Comparison of ENCODE assay signal across 15 cellular contexts in genomic region chr1:229402329-229402728, GRCh38. TPM values are rescaled to one million over a fixed set of nuclear protein-coding genes. Genes with fewer than 3 reads are reported as not detected.
A peak's percentile ranks its signal among the peaks of the same experiment; 100 is the strongest.
DNase-seq lines count a peak whose midpoint lies in the region; ATAC-seq, FAIRE-seq and TF ChIP-seq lines count a peak whose summit lies in the region.
"Not testable (repeated sequence)": the region's sequence is repeated elsewhere in the genome, so short reads cannot be mapped to it uniquely, and the experiment has no call there.
"Had no signal": no experiment of that assay in that cellular context is flagged by ENCODE, and none has a peak within 500 bp of the region (broad histone marks: within the 10 kb centered on the region; RNA-seq: fewer than 3 reads in every experiment).

No MANE protein-coding gene starts in this region.

- intact Hi-C loops in HepG2 (cut with micrococcal nuclease; ENCODE audit: unreplicated experiment); upper lobe of right lung (cut with DNase I): not testable (repeated sequence)

- POLR2A ChIA-PET in HepG2 (lab: Yijun Ruan, JAX), result not testable (repeated sequence)

- TF ChIP-seq CTCF in HepG2 (CRISPR knock-in tag; IDR thresholded peaks at IDR 0.05); neural progenitor cell (IDR thresholded peaks at IDR 0.05); upper lobe of right lung (IDR thresholded peaks at IDR 0.05): not testable (repeated sequence)

- not testable (repeated sequence) for H3K9me3 ChIP-seq in HepG2 (ENCODE audit: low read length); neural progenitor cell (ENCODE audit: low read depth); upper lobe of right lung

- not testable (repeated sequence) for H3K9ac ChIP-seq in HepG2 (ENCODE audit: insufficient read depth, low read depth, low read length); neural progenitor cell

- H3K36me3 Mint-ChIP-seq in neural progenitor cell, result not testable (repeated sequence)

- FAIRE-seq in HepG2 (lab: Jason Lieb, UNC), result not testable (repeated sequence)

- H3F3A ChIP-seq in neural progenitor cell (ENCODE audit: low read depth), result not testable (repeated sequence)

- CTCF ChIA-PET in HepG2 (lab: Yijun Ruan, JAX; ENCODE audit: low intra/inter-chr PET ratio, low total read pairs), result not testable (repeated sequence)

- in situ Hi-C loops in HepG2 (cut with HindIII; ENCODE audit: extremely low pct_ligation_motif_present, low pct_unique_long_range_greater_than_20kb), result not testable (repeated sequence)

- not testable (repeated sequence) for H3K27ac Mint-ChIP-seq in neural progenitor cell

- H3K36me3 ChIP-seq in HepG2 (replicated peaks in 1 of 2; ENCODE audit: control insufficient read depth in 1 of 2, insufficient read depth in 2 of 2, low read length in 2 of 2); neural progenitor cell; upper lobe of right lung: not testable (repeated sequence)

- H3K27me3 Mint-ChIP-seq in neural progenitor cell (ENCODE audit: insufficient read depth, low read depth), result peaks cover 19% of the 10 kb centered on the region

- H3K4me1 Mint-ChIP-seq in neural progenitor cell, result peaks cover 12% of the 10 kb centered on the region

- H3K27me3 ChIP-seq in HepG2 (ENCODE audit: control insufficient read depth in 1 of 2, insufficient read depth in 2 of 2, low read length in 2 of 2), result not testable (repeated sequence)
- H3K27me3 ChIP-seq in neural progenitor cell (peaks cover 31% of the 10 kb centered on the region), upper lobe of right lung (peaks cover 51% of the 10 kb centered on the region)

- H3K9me3 Mint-ChIP-seq in neural progenitor cell, result not testable (repeated sequence)

- peak overlapping the region; percentile 61 for H3K4me3 Mint-ChIP-seq in neural progenitor cell

- not testable (repeated sequence) for TF ChIP-seq RAD21 in HepG2 (CRISPR knock-in tag; IDR thresholded peaks at IDR 0.05)

- H3K79me2 ChIP-seq in HepG2 (ENCODE audit: insufficient read depth, low read length); neural progenitor cell (ENCODE audit: low read depth): not testable (repeated sequence)

- not testable (repeated sequence) for ATAC-seq in HepG2, upper lobe of right lung

- TF ChIP-seq POLR2A in HepG2 (IDR thresholded peaks at IDR 0.05; ENCODE audit: insufficient read depth in 1 of 2, low read depth in 2 of 2, low read length in 2 of 2), result not testable (repeated sequence)

- H2AFZ ChIP-seq in HepG2 (ENCODE audit: low read length); neural progenitor cell (replicated peaks): not testable (repeated sequence)

- H4K20me1 ChIP-seq in HepG2 (ENCODE audit: insufficient read depth, low read length); neural progenitor cell (ENCODE audit: low read depth): not testable (repeated sequence)

- 3% methylated on average over 4 of the region's 4 CpGs for WGBS in HepG2 (ENCODE audit: low lambda C conversion rate)

- not testable (repeated sequence) for H3K27ac ChIP-seq in HepG2 (ENCODE audit: extremely low read length, insufficient read depth, low read length); neural progenitor cell; upper lobe of right lung

- H3K4me1 ChIP-seq in HepG2 (ENCODE audit: insufficient read depth, low read length), result peaks cover 41% of the 10 kb centered on the region
- H3K4me1 ChIP-seq in neural progenitor cell, upper lobe of right lung: not testable (repeated sequence)

- BruUV-seq in HepG2 (replicated peaks; lab: Mats Ljungman, UMichigan), result not testable (repeated sequence)

- not testable (repeated sequence) for H3K4me3 ChIP-seq in HepG2 (replicated peaks in 1 of 3; ENCODE audit: insufficient read depth in 1 of 3, low read depth in 2 of 3, low read length in 3 of 3); neural progenitor cell; upper lobe of right lung

- not testable (repeated sequence) for H3K4me2 ChIP-seq in HepG2 (ENCODE audit: low read depth, low read length); neural progenitor cell

- DNase-seq in D341Med (ENCODE audit: low spot score) (peak; percentile 7), upper lobe of right lung (peak; percentile 3)
- DNase-seq in HepG2 (ENCODE audit: low spot score); neural progenitor cell (ENCODE audit: low spot score): not testable (repeated sequence)

- not testable (repeated sequence) for TF ChIP-seq EP300 in HepG2 (IDR thresholded peaks at IDR 0.05; ENCODE audit: low read depth in 2 of 2, low read length in 2 of 2); HepG2 (CRISPR knock-in tag; IDR thresholded peaks at IDR 0.05; ENCODE audit: borderline replicate concordance)

RNA-seq across cellular contexts. Expression of gene ACTA1, which starts 31.6 kb away (rescaled TPM):
- total RNA-seq in HepG2 (2016; rRNA removed; fragmentation: Illumina TruSeq; extraction: Trizol) (5.2 and 5.9 TPM in 2 replicates), neural progenitor cell (ENCODE audit: low replicate concordance) (1.2 and 2.6 TPM in 2 replicates), upper lobe of right lung (not detected)
- total RNA-seq in HepG2 (2016; cell fraction: cytosol; rRNA removed; fragmentation: Illumina TruSeq; extraction: Trizol; ENCODE audit: low read depth), result 5.1 and 5.2 TPM in 2 replicates
- 5.5 TPM in 2 replicates for total RNA-seq in HepG2 (2016; cell fraction: insoluble cytoplasmic fraction; rRNA removed; fragmentation: Illumina TruSeq; extraction: Trizol)
- total RNA-seq in HepG2 (2016; cell fraction: membrane; rRNA removed; fragmentation: Illumina TruSeq; extraction: Trizol), result 5.3 and 6.0 TPM in 2 replicates
- 3.9 and 5.9 TPM in 2 replicates for total RNA-seq in HepG2 (2016; cell fraction: nucleus; rRNA removed; fragmentation: Illumina TruSeq; extraction: Trizol)
- polyA plus RNA-seq in HepG2 (2011; rRNA removed), result 1.4 and 3.0 TPM in 2 replicates
- polyA plus RNA-seq in HepG2 (2011; cell fraction: cytosol; rRNA removed), result 1.6 and 1.8 TPM in 2 replicates
- polyA plus RNA-seq in HepG2 (2011; cell fraction: nucleus; rRNA removed), result 3.8 and 5.9 TPM in 2 replicates
- 0.86 and 1.1 TPM in 2 replicates for polyA plus RNA-seq in HepG2 (2012)
- 11.4 and 12.1 TPM in 2 replicates for polyA plus RNA-seq in HepG2 (2016; cell fraction: cytosol; fragmentation: Illumina TruSeq; extraction: Trizol; ENCODE audit: low read depth)
- 11.6 and 13.4 TPM in 2 replicates for polyA plus RNA-seq in HepG2 (2016; cell fraction: insoluble cytoplasmic fraction; fragmentation: Illumina TruSeq; extraction: Trizol; ENCODE audit: low read depth)
- polyA plus RNA-seq in HepG2 (2016; cell fraction: membrane; fragmentation: Illumina TruSeq; extraction: Trizol; ENCODE audit: low read depth), result 11.0 and 11.7 TPM in 2 replicates
- polyA plus RNA-seq in HepG2 (2016; cell fraction: nucleus; fragmentation: Illumina TruSeq; extraction: Trizol; ENCODE audit: insufficient read depth, low read depth), result 15.3 and 15.9 TPM in 2 replicates
- polyA minus RNA-seq in HepG2 (2011; rRNA and poly(A)+ RNA removed; ENCODE audit: low replicate concordance), result 1.9 TPM in 1 of 2 replicates, not detected in the other
- polyA minus RNA-seq in HepG2 (2011; cell fraction: cytosol; rRNA and poly(A)+ RNA removed), result 0.79 and 3.4 TPM in 2 replicates
- 0.39 and 0.99 TPM in 2 replicates for polyA minus RNA-seq in HepG2 (2011; cell fraction: nucleus; rRNA and poly(A)+ RNA removed)
- total RNA-seq: A172; A673; B cell; CD4-positive, alpha-beta T cell; CD4-positive, CD25-positive, alpha-beta regulatory T cell; CD8-positive, alpha-beta memory T cell; CD8-positive, alpha-beta T cell; Daoy had no signal
- polyA plus RNA-seq: AG04450; CD14-positive monocyte; CD4-positive, alpha-beta memory T cell; CD4-positive, CD25-positive, alpha-beta regulatory T cell; CD8-positive, alpha-beta memory T cell had no signal

RNA-seq across cellular contexts. Expression of gene CCSAP, which starts 59.5 kb away (rescaled TPM):
- total RNA-seq in HepG2 (2016; rRNA removed; fragmentation: Illumina TruSeq; extraction: Trizol) (9.0 and 10.0 TPM in 2 replicates), neural progenitor cell (ENCODE audit: low replicate concordance) (19.6 and 34.4 TPM in 2 replicates), upper lobe of right lung (9.1 TPM)
- 1.1 and 1.4 TPM in 2 replicates for total RNA-seq in HepG2 (2016; cell fraction: cytosol; rRNA removed; fragmentation: Illumina TruSeq; extraction: Trizol; ENCODE audit: low read depth)
- 9.1 and 10.6 TPM in 2 replicates for total RNA-seq in HepG2 (2016; cell fraction: insoluble cytoplasmic fraction; rRNA removed; fragmentation: Illumina TruSeq; extraction: Trizol)
- 5.1 and 6.2 TPM in 2 replicates for total RNA-seq in HepG2 (2016; cell fraction: membrane; rRNA removed; fragmentation: Illumina TruSeq; extraction: Trizol)
- 8.2 and 9.2 TPM in 2 replicates for total RNA-seq in HepG2 (2016; cell fraction: nucleus; rRNA removed; fragmentation: Illumina TruSeq; extraction: Trizol)
- polyA plus RNA-seq in HepG2 (2011; rRNA removed), result 3.1 and 3.7 TPM in 2 replicates
- 1.8 and 2.8 TPM in 2 replicates for polyA plus RNA-seq in HepG2 (2011; cell fraction: cytosol; rRNA removed)
- polyA plus RNA-seq in HepG2 (2011; cell fraction: nucleus; rRNA removed), result 4.2 TPM in 2 replicates
- 3.8 and 4.7 TPM in 2 replicates for polyA plus RNA-seq in HepG2 (2012)
- 0.62 and 0.77 TPM in 2 replicates for polyA plus RNA-seq in HepG2 (2016; cell fraction: cytosol; fragmentation: Illumina TruSeq; extraction: Trizol; ENCODE audit: low read depth)
- 8.6 TPM in 2 replicates for polyA plus RNA-seq in HepG2 (2016; cell fraction: insoluble cytoplasmic fraction; fragmentation: Illumina TruSeq; extraction: Trizol; ENCODE audit: low read depth)
- polyA plus RNA-seq in HepG2 (2016; cell fraction: membrane; fragmentation: Illumina TruSeq; extraction: Trizol; ENCODE audit: low read depth), result 2.5 TPM in 2 replicates
- 11.2 and 11.4 TPM in 2 replicates for polyA plus RNA-seq in HepG2 (2016; cell fraction: nucleus; fragmentation: Illumina TruSeq; extraction: Trizol; ENCODE audit: insufficient read depth, low read depth)
- 3.9 and 4.7 TPM in 2 replicates for polyA minus RNA-seq in HepG2 (2011; rRNA and poly(A)+ RNA removed; ENCODE audit: low replicate concordance)
- 5.4 and 5.9 TPM in 2 replicates for polyA minus RNA-seq in HepG2 (2011; cell fraction: cytosol; rRNA and poly(A)+ RNA removed)
- polyA minus RNA-seq in HepG2 (2011; cell fraction: nucleus; rRNA and poly(A)+ RNA removed), result 8.7 and 9.3 TPM in 2 replicates
